18 cellular contexts compared by ENCODE assay signal in the genomic region with DNA sequence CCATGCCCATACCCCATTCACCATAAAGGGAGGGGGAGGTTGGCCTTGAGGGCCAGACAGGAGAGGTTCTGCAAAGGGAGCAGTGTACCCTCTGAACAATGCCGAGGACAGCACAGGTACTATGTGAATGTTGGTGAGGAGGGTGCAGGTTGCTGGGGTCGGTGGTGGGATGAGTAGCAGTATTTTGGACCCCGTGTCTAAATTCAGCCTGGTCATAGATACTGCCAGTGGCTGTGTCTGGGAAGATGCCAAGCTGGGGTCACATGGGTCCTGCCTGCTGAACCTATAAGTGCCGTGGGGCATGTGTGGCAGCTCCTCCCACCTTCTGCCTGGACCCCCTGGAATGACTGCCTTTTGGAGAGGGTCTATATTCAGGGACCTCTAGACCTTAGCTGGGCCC. TPM values are rescaled to one million over a fixed set of nuclear protein-coding genes. Genes with fewer than 3 reads are reported as not detected.
A peak's percentile ranks its signal among the peaks of the same experiment; 100 is the strongest.
DNase-seq lines count a peak whose midpoint lies in the region; ATAC-seq and TF ChIP-seq lines count a peak whose summit lies in the region.
"Had no signal": no experiment of that assay in that cellular context is flagged by ENCODE, and none has a peak within 500 bp of the region (broad histone marks: within the 10 kb centered on the region; RNA-seq: fewer than 3 reads in every experiment).

No MANE protein-coding gene starts in this region.

- H3K27me3 ChIP-seq in PC-3 (ENCODE audit: low read length) (no peaks in the 10 kb centered on the region), foreskin keratinocyte (no peaks in the 10 kb centered on the region), transverse colon (no peaks in the 10 kb centered on the region)

- H3K4me1 ChIP-seq in PC-3 (ENCODE audit: insufficient read depth, low read length) (peaks cover 47% of the 10 kb centered on the region), foreskin keratinocyte (peaks cover 32% of the 10 kb centered on the region), transverse colon (peaks cover 6 to 26% (median 14%) of the 10 kb centered on the region in 4 donors), mucosa of descending colon (ENCODE audit: low read depth) (peaks cover 26% of the 10 kb centered on the region)

- WGBS in transverse colon (ENCODE audit: low coverage in 1 of 2), 2 donors: 68% methylated on average over 4 of the region's 4 CpGs; no CpG with 5 or more reads in 1 of the 2 donors

- intact Hi-C loops in PC-3 (cut with micrococcal nuclease): loop anchor here (1.0 to 2.0 kb wide), 2 partner anchors 58 to 61 kb away; a partner anchor contains a TSS
- intact Hi-C loops in transverse colon (cut with DNase I; ENCODE audit: low total_unique reads): no loop called here
- intact Hi-C loops in mucosa of descending colon (cut with DNase I, micrococcal nuclease): loop anchor here in 1 of 2 donors (5.0 kb wide), 1 partner anchor 146 kb away; no protein-coding TSS in a partner anchor

- TF ChIP-seq EP300 in transverse colon (IDR thresholded peaks at IDR 0.05; ENCODE audit: low read depth): no peak

- no peaks in the 10 kb centered on the region for H3K79me2 ChIP-seq in PC-3 (ENCODE audit: low read length)

- in situ Hi-C loops in transverse colon (cut with MboI; ENCODE audit: low pct_ligation_motif_present in 1 of 4, low pct_unique_long_range_greater_than_20kb in 1 of 4, low sequenced_read_pairs in 3 of 4): loop anchor here in 3 of 4 donors (5.0 to 10.0 kb wide), 3 partner anchors 54 to 154 kb away; a partner anchor contains a TSS

- peak overlapping the region; percentile 61; the same call in 1 of the 2 replicates for H3K4me2 ChIP-seq in PC-3 (ENCODE audit: low read length)

- no peak for TF ChIP-seq POLR2A in transverse colon (IDR thresholded peaks at IDR 0.05)

- H3K9ac ChIP-seq in PC-3 (ENCODE audit: low read length): peak overlapping the region; percentile 76

- no peaks in the 10 kb centered on the region for H3K9me3 ChIP-seq in PC-3 (ENCODE audit: low read length)
- no peaks in the 10 kb centered on the region for H3K9me3 ChIP-seq in transverse colon
- no peaks in the 10 kb centered on the region for H3K9me3 ChIP-seq in mucosa of descending colon

- TF ChIP-seq CTCF in PC-3 (conservative IDR thresholded peaks at IDR 0.05; ENCODE audit: low read depth, low read length): no peak
- TF ChIP-seq CTCF in foreskin keratinocyte (conservative IDR thresholded peaks at IDR 0.05): no peak
- no peak for TF ChIP-seq CTCF in transverse colon (IDR thresholded peaks at IDR 0.05)
- no peak for TF ChIP-seq CTCF in mucosa of descending colon (IDR thresholded peaks at IDR 0.05)

- peak overlapping the region; percentile 98 for H3K27ac ChIP-seq in PC-3 (ENCODE audit: low read length)
- peak overlapping the region; percentile 95 for H3K27ac ChIP-seq in foreskin keratinocyte
- peak overlapping the region in 3 of 4 donors; percentile 68 to 71 (median 70) for H3K27ac ChIP-seq in transverse colon

- BruUV-seq in PC-3 (replicated peaks; lab: Mats Ljungman, UMichigan): no TSS peak

- no peaks in the 10 kb centered on the region for H4K20me1 ChIP-seq in PC-3 (ENCODE audit: low read length)

- no peaks in the 10 kb centered on the region for H3F3A ChIP-seq in PC-3 (ENCODE audit: low read length, unreplicated experiment)

- no peak overlapping the region for H2AFZ ChIP-seq in PC-3 (ENCODE audit: low read length)

- ATAC-seq in PC-3 (no peak), foreskin keratinocyte (no peak), GM18519 (IDR thresholded peaks at IDR 0.05; ENCODE audit: low FRiP score, unreplicated experiment) (no peak), mucosa of descending colon (no peak)
- ATAC-seq: Right ventricle myocardium inferior had no signal

- CTCF ChIA-PET in PC-3 (lab: Charles Lee): no interaction called here

- no peaks in the 10 kb centered on the region for H3K9me2 ChIP-seq in PC-3 (replicated peaks; ENCODE audit: low read length)

- POLR2A ChIA-PET in PC-3 (lab: Charles Lee; ENCODE audit: unreplicated experiment): no interaction called here

- no peak overlapping the region for H3K4me3 ChIP-seq in PC-3 (ENCODE audit: low read length)
- no peak overlapping the region for H3K4me3 ChIP-seq in transverse colon
- H3K4me3 ChIP-seq in mucosa of descending colon: no peak overlapping the region

- H3K36me3 ChIP-seq in PC-3 (ENCODE audit: low read depth, low read length) (no peaks in the 10 kb centered on the region), transverse colon (no peaks in the 10 kb centered on the region), mucosa of descending colon (ENCODE audit: low read depth) (no peaks in the 10 kb centered on the region)

- DNase-seq in DMS53 (lab: John Stamatoyannopoulos, UW) (peak; percentile 45), DMS53 treated with DMSO at 0.1 percent for 48 hours (lab: John Stamatoyannopoulos, UW; ENCODE audit: unreplicated experiment) (no peak), PC-3 (no peak), foreskin keratinocyte (no peak), transverse colon (no peak), NCI-H1048 (lab: John Stamatoyannopoulos, UW) (no peak), mucosa of descending colon (no peak)
- DNase-seq: 8988T; C1 segment of cervical spinal cord; IMR-90; Kasumi-1; NCI-H187 treated with DMSO at 0.1 percent for 48 hours; NCI-H526 treated with DMSO at 0.1 percent for 48 hours; NK-92 treated with Interleukin-12 subunit alpha and Interleukin-12 subunit beta, amount 100 ng/mL, for 24 hours had no signal

RNA-seq across cellular contexts. Expression of a gene that starts 11.4 kb away (rescaled TPM):
- total RNA-seq in PC-3 (2014; rRNA removed) (not detected in 2 replicates), foreskin keratinocyte (not detected in 2 replicates), transverse colon (10 to 100 TPM in 1 of 4 donors, 1 to 10 TPM in 1, not detected in 2; 6.6 to 77.8 TPM), mucosa of descending colon (10 to 100 TPM; 13.2 to 85.2 (median 33.3) TPM)
- polyA plus RNA-seq in foreskin keratinocyte: not detected in 2 replicates
- total RNA-seq: H9, HT1080, IMR-90, Right ventricle myocardium inferior had no signal
- polyA plus RNA-seq: IMR-90 had no signal

RNA-seq across cellular contexts. Expression of a gene that starts 35.9 kb away (rescaled TPM):
- 103 and 132 TPM in 2 replicates for total RNA-seq in PC-3 (2014; rRNA removed)
- 29.6 and 33.5 TPM in 2 replicates for total RNA-seq in foreskin keratinocyte
- 32.5 and 40.6 TPM in 2 replicates for polyA plus RNA-seq in foreskin keratinocyte
- total RNA-seq in transverse colon: 100 to 1,000 TPM in 3 of 4 donors, 10 to 100 TPM in 1; 73.2 to 185 (median 131) TPM
- total RNA-seq in mucosa of descending colon: 100 to 1,000 TPM; 120 to 155 (median 153) TPM

RNA-seq across cellular contexts. Expression of a gene that starts 36.2 kb away (rescaled TPM):
- total RNA-seq in PC-3 (2014; rRNA removed) (64.2 and 65.0 TPM in 2 replicates), foreskin keratinocyte (86.7 and 94.8 TPM in 2 replicates), transverse colon (100 to 1,000 TPM in 1 of 4 donors, 10 to 100 TPM in 3; 23.3 to 100 (median 56.5) TPM), mucosa of descending colon (10 to 100 TPM; 72.2 to 98.1 (median 84.3) TPM)
- 77.4 and 77.7 TPM in 2 replicates for polyA plus RNA-seq in foreskin keratinocyte
